Comparison of ENCODE assay signal across 8 cellular contexts in the genomic region with DNA sequence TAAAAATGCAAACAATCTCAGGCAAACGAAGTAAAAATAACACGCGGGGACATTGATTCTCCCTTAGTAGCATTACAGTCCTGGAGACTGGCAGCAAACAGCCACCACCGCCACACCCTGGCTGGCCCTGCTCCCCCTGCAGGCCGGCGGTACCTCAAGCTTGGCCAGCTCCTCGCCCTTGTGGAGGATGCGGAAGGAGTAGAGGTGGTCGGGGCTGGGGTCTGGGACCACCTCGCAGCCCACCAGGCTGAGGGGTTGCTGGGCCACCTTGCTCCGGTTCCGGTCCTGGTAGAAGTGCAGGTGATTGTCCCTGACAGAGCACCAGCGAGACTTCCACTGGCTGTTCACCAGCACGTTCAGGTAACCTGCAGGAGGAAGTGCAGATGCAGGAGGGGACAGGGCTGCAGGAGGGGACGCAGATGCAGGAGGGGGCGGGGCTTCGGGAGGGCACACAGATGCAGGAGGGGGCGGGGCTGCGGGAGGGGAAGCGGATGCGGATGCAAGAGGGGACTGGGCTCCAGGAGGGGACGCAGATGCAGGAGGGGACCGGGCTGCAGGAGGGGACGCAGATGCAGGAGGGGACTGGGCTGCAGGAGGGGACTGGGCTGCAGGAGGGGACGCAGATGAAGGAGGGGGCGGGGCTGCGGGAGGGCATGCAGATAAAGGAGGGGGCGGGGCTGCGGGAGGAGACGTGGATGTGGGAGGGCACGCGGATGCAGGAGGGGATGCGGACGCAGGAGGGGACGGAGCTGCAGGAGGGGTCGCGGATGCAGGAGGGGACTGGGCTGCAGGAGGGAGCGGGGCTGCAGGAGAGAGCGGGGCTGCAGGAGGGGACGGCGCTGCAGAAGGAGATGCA.
DNase-seq lines count a peak whose midpoint lies in the region; ATAC-seq and TF ChIP-seq lines count a peak whose summit lies in the region.

No MANE protein-coding gene starts in this region.

- H3K4me2 ChIP-seq in neural progenitor cell, result peak overlapping the region; percentile 87

- peak overlapping the region; percentile 90 for H3K4me3 Mint-ChIP-seq in neural progenitor cell

- no peak for TF ChIP-seq EP300 in suprapubic skin (IDR thresholded peaks at IDR 0.05)

- ATAC-seq in HG02884 (IDR thresholded peaks at IDR 0.05; ENCODE audit: unreplicated experiment), result peak; percentile 64

- no peaks in the 10 kb centered on the region for H3K36me3 ChIP-seq in neural progenitor cell
- peaks cover 15% of the 10 kb centered on the region for H3K36me3 ChIP-seq in suprapubic skin

- TF ChIP-seq POLR2A in suprapubic skin (IDR thresholded peaks at IDR 0.05), result no peak

- no peaks in the 10 kb centered on the region for H3K79me2 ChIP-seq in neural progenitor cell (ENCODE audit: low read depth)

- no peak overlapping the region for H3K9ac ChIP-seq in neural progenitor cell

- H3K27ac ChIP-seq in neural progenitor cell, result no peak overlapping the region
- H3K27ac ChIP-seq in suprapubic skin, result no peak overlapping the region

- H3K4me3 ChIP-seq in epithelial cell of proximal tubule (ENCODE audit: low read depth, low read length), result peak overlapping the region; percentile 43
- peak overlapping the region; percentile 67 for H3K4me3 ChIP-seq in neural progenitor cell
- H3K4me3 ChIP-seq in suprapubic skin, result peak overlapping the region; percentile 40

- H4K20me1 ChIP-seq in neural progenitor cell (ENCODE audit: low read depth), result no peaks in the 10 kb centered on the region

- WGBS in suprapubic skin, result 26% methylated on average over 35 of the region's 41 CpGs

- peaks cover 44% of the 10 kb centered on the region for H3K4me1 Mint-ChIP-seq in neural progenitor cell

- no peaks in the 10 kb centered on the region for H3K27me3 ChIP-seq in neural progenitor cell
- no peaks in the 10 kb centered on the region for H3K27me3 ChIP-seq in suprapubic skin

- H3K4me1 ChIP-seq in neural progenitor cell (peaks cover 4% of the 10 kb centered on the region), suprapubic skin (peaks cover 26% of the 10 kb centered on the region)

- TF ChIP-seq CTCF in epithelial cell of proximal tubule (conservative IDR thresholded peaks at IDR 0.05; ENCODE audit: low read depth, low read length) (peak; percentile 69), neural progenitor cell (IDR thresholded peaks at IDR 0.05) (peak; percentile 72), suprapubic skin (IDR thresholded peaks at IDR 0.05) (peak; percentile 6 to 21)

- peak overlapping the region; percentile 58 for H3K27ac Mint-ChIP-seq in neural progenitor cell

- H3K36me3 Mint-ChIP-seq in neural progenitor cell, result peaks cover 5% of the 10 kb centered on the region

- H2AFZ ChIP-seq in neural progenitor cell (replicated peaks), result peak overlapping the region; percentile 96

- H3F3A ChIP-seq in neural progenitor cell (ENCODE audit: low read depth), result peaks cover 7% of the 10 kb centered on the region

- H3K27me3 Mint-ChIP-seq in neural progenitor cell (ENCODE audit: insufficient read depth, low read depth), result peaks cover 13% of the 10 kb centered on the region

- H3K9me3 Mint-ChIP-seq in neural progenitor cell, result no peaks in the 10 kb centered on the region

- no peaks in the 10 kb centered on the region for H3K9me3 ChIP-seq in neural progenitor cell (ENCODE audit: low read depth)
- H3K9me3 ChIP-seq in suprapubic skin, result no peaks in the 10 kb centered on the region

- DNase-seq in NCI-H2081 (lab: John Stamatoyannopoulos, UW), result peak; percentile 35 to 47
- no peak for DNase-seq in NCI-H2081 treated with DMSO at 0.1 percent for 48 hours (lab: John Stamatoyannopoulos, UW)
- peak; percentile 42 for DNase-seq in NCI-H2227 treated with DMSO at 0.1 percent for 48 hours (lab: John Stamatoyannopoulos, UW)
- DNase-seq in activated CD8-positive, alpha-beta memory T cell treated with anti-CD3 and anti-CD28 coated beads for 4 hours (ENCODE audit: low read depth in 2 of 2), result peak; percentile 14 to 25
- no peak for DNase-seq in epithelial cell of proximal tubule (ENCODE audit: low read depth)
- DNase-seq in neural progenitor cell (ENCODE audit: low spot score), result peak; percentile 96
- DNase-seq in suprapubic skin (ENCODE audit: low spot score in 2 of 2), result peak in 1 of 2 donors; percentile 68

Comparison
In these comparisons a context has a peak if more than half of its experiments do, and no peak if none do; other contexts are left out.
1. DNase-seq: peak in NCI-H2081 (2 of 2), NCI-H2227 treated with DMSO at 0.1 percent for 48 hours (single experiment), activated CD8-positive, alpha-beta memory T cell treated with anti-CD3 and anti-CD28 coated beads for 4 hours (2 of 2) and neural progenitor cell (single experiment); none in NCI-H2081 treated with DMSO at 0.1 percent for 48 hours (single experiment) and epithelial cell of proximal tubule (single experiment).
2. CTCF ChIP-seq: peak in every context shown above with its lines; median percentile 72 in neural progenitor cell; 69 in epithelial cell of proximal tubule; 14 in suprapubic skin.
3. Peak in every context shown above with its lines, with median percentiles within 50 percentile points of each other: H3K4me3 ChIP-seq.